ENCODE assay signal across 17 cellular contexts in genomic region chr20:44204832-44205215, GRCh38. TPM values are rescaled to one million over a fixed set of nuclear protein-coding genes. Genes with fewer than 3 reads are reported as not detected.
A peak's percentile ranks its signal among the peaks of the same experiment; 100 is the strongest.
DNase-seq lines count a peak whose midpoint lies in the region; ATAC-seq, FAIRE-seq and TF ChIP-seq lines count a peak whose summit lies in the region.
"Had no signal": no experiment of that assay in that cellular context is flagged by ENCODE, and none has a peak within 500 bp of the region (broad histone marks: within the 10 kb centered on the region; RNA-seq: fewer than 3 reads in every experiment).

No MANE protein-coding gene starts in this region.

- H3K27me3 ChIP-seq in adipocyte (replicated peaks; ENCODE audit: control insufficient read depth, insufficient read depth, low read length) (no peaks in the 10 kb centered on the region), keratinocyte (ENCODE audit: control insufficient read depth, extremely low read depth, insufficient read depth, low read length) (no peaks in the 10 kb centered on the region), subcutaneous abdominal adipose tissue (ENCODE audit: control insufficient read depth in 5 of 5, insufficient read depth in 4 of 5, low read length in 5 of 5) (no peaks in the 10 kb centered on the region)

- no peak overlapping the region for H2AFZ ChIP-seq in keratinocyte (ENCODE audit: control insufficient read depth, low read length)

- H3K36me3 ChIP-seq in adipocyte (ENCODE audit: control insufficient read depth, insufficient read depth, low read length, severe bottlenecking) (peaks cover 52% of the 10 kb centered on the region), keratinocyte (ENCODE audit: control insufficient read depth in 2 of 2, extremely low read depth in 1 of 2, insufficient read depth in 2 of 2, low read length in 2 of 2) (peaks cover 10 to 30% of the 10 kb centered on the region in 2 experiments), subcutaneous abdominal adipose tissue (ENCODE audit: control insufficient read depth in 5 of 5, insufficient read depth in 5 of 5, low read length in 5 of 5) (peaks cover 21 to 43% (median 30%) of the 10 kb centered on the region in 5 donors)

- ATAC-seq in HG02588 (IDR thresholded peaks at IDR 0.05; ENCODE audit: unreplicated experiment): no peak
- ATAC-seq in effector memory CD8-positive, alpha-beta T cell (replicated peaks): no peak
- ATAC-seq: naive thymus-derived CD4-positive, alpha-beta T cell had no signal

- H3K4me2 ChIP-seq in keratinocyte (ENCODE audit: control insufficient read depth, extremely low read depth, insufficient read depth, low read depth, low read length): peak overlapping the region; percentile 89

- FAIRE-seq in HTR-8/SVneo (lab: Jason Lieb, UNC): peak; percentile 16
- FAIRE-seq in keratinocyte (lab: Jason Lieb, UNC): no peak

- peak overlapping the region; percentile 72 for H3K9ac ChIP-seq in adipocyte (ENCODE audit: low read length)
- peak overlapping the region; percentile 38 for H3K9ac ChIP-seq in keratinocyte (ENCODE audit: control insufficient read depth, extremely low read depth, insufficient read depth, low read length)
- peak overlapping the region in 1 of 5 donors; percentile 53 for H3K9ac ChIP-seq in subcutaneous abdominal adipose tissue (ENCODE audit: low read length in 5 of 5)

- H3K36me3 Mint-ChIP-seq in effector memory CD8-positive, alpha-beta T cell (ENCODE audit: insufficient read depth): peaks cover 62% of the 10 kb centered on the region

- H3K4me3 Mint-ChIP-seq in effector memory CD8-positive, alpha-beta T cell: no peak overlapping the region
- H3K4me3 Mint-ChIP-seq: activated CD4-positive, alpha-beta T cell treated with anti-CD3 and anti-CD28 coated beads for 36 hours; CD4-positive, alpha-beta T cell; naive thymus-derived CD4-positive, alpha-beta T cell had no signal

- H3K4me3 ChIP-seq in adipocyte (ENCODE audit: low read length): peak overlapping the region; percentile 67
- peak overlapping the region in 2 of 3 experiments; percentile 29 for H3K4me3 ChIP-seq in keratinocyte (ENCODE audit: control insufficient read depth in 2 of 3, extremely low read depth in 1 of 3, insufficient read depth in 2 of 3, low read depth in 1 of 3, low read length in 3 of 3)
- H3K4me3 ChIP-seq in subcutaneous abdominal adipose tissue (ENCODE audit: low read depth in 1 of 5, low read length in 5 of 5): no peak overlapping the region

- H3K27ac ChIP-seq in keratinocyte (ENCODE audit: control insufficient read depth, insufficient read depth, low read length) (peak overlapping the region; percentile 91), subcutaneous abdominal adipose tissue (ENCODE audit: low read depth, low read length) (peak overlapping the region; percentile 61)
- H3K27ac ChIP-seq: HL-60 had no signal

- no peak for DNase-seq in HTR-8/SVneo (ENCODE audit: insufficient read length, low spot score)
- DNase-seq in adipocyte (ENCODE audit: low read depth): no peak
- DNase-seq in keratinocyte (ENCODE audit: low read depth, low spot score): no peak
- DNase-seq in hypothalamus (lab: John Stamatoyannopoulos, UW): no peak
- no peak for DNase-seq in effector memory CD8-positive, alpha-beta T cell
- DNase-seq: activated CD4-positive, alpha-beta T cell treated with anti-CD3 and anti-CD28 coated beads for 36 hours; activated CD8-positive, alpha-beta memory T cell treated with anti-CD3 and anti-CD28 coated beads, Interleukin-2, amount 50 U/mL, for 48 hours; CD4-positive, alpha-beta T cell; central memory CD4-positive, alpha-beta T cell; left colon; naive thymus-derived CD4-positive, alpha-beta T cell; stimulated activated CD4-positive, alpha-beta T cell treated with anti-CD3 and anti-CD28 coated beads, Interleukin-15, amount 100 ng/mL, for 24 hours; T-helper 9 cell had no signal

- no peak for TF ChIP-seq CTCF in keratinocyte (optimal IDR thresholded peaks at IDR 0.05 in 1 of 3, IDR thresholded peaks at IDR 0.05 in 1 of 3, conservative IDR thresholded peaks at IDR 0.05 in 1 of 3; ENCODE audit: extremely low read depth in 1 of 3, insufficient read depth in 2 of 3, low read length in 3 of 3)

- peaks cover 29 to 35% of the 10 kb centered on the region in 2 donors for H3K4me1 Mint-ChIP-seq in effector memory CD8-positive, alpha-beta T cell (ENCODE audit: low read depth in 2 of 2)

- peaks cover 71% of the 10 kb centered on the region for H3K79me2 ChIP-seq in keratinocyte (ENCODE audit: control insufficient read depth, insufficient read depth, low read length)

- H3K4me1 ChIP-seq in adipocyte (ENCODE audit: control insufficient read depth, insufficient read depth, low read length): peaks cover 72% of the 10 kb centered on the region
- peaks cover 40% of the 10 kb centered on the region for H3K4me1 ChIP-seq in keratinocyte (ENCODE audit: control insufficient read depth, extremely low read depth, insufficient read depth, low read length)
- H3K4me1 ChIP-seq in subcutaneous abdominal adipose tissue (ENCODE audit: control insufficient read depth in 5 of 5, insufficient read depth in 5 of 5, low read length in 5 of 5): peaks cover 0 to 56% (median 37%) of the 10 kb centered on the region in 5 donors

- H3K9me1 ChIP-seq in keratinocyte (ENCODE audit: control insufficient read depth, extremely low read depth, insufficient read depth, low read length): no peaks in the 10 kb centered on the region

- no peaks in the 10 kb centered on the region for H3K27me3 Mint-ChIP-seq in effector memory CD8-positive, alpha-beta T cell
- H3K27me3 Mint-ChIP-seq: activated CD4-positive, alpha-beta T cell treated with anti-CD3 and anti-CD28 coated beads for 36 hours; activated naive CD4-positive, alpha-beta T cell treated with anti-CD3 and anti-CD28 coated beads, Interleukin-2, amount 50 U/mL, for 24 hours; CD4-positive, alpha-beta T cell; naive thymus-derived CD4-positive, alpha-beta T cell had no signal

- dilution Hi-C loops in keratinocyte (cut with MboI; ENCODE audit: extremely low pct_ligation_motif_present, low sequenced_read_pairs): no loop called here

- H3K9me3 Mint-ChIP-seq in effector memory CD8-positive, alpha-beta T cell: no peaks in the 10 kb centered on the region
- H3K9me3 Mint-ChIP-seq: activated naive CD4-positive, alpha-beta T cell treated with anti-CD3 and anti-CD28 coated beads, Interleukin-2, amount 50 U/mL, for 24 hours; CD4-positive, alpha-beta T cell had no signal

- H4K20me1 ChIP-seq in keratinocyte (ENCODE audit: control insufficient read depth, extremely low read depth, insufficient read depth, low read length): peaks cover under 1% of the 10 kb centered on the region

- H3K27ac Mint-ChIP-seq in effector memory CD8-positive, alpha-beta T cell: no peak overlapping the region

- H3K9me3 ChIP-seq in adipocyte (ENCODE audit: control insufficient read depth, low read length) (no peaks in the 10 kb centered on the region), keratinocyte (ENCODE audit: control insufficient read depth, low read depth, low read length) (no peaks in the 10 kb centered on the region), subcutaneous abdominal adipose tissue (ENCODE audit: control insufficient read depth in 5 of 5, low read length in 5 of 5) (no peaks in the 10 kb centered on the region)

RNA-seq across cellular contexts. Expression of gene OSER1, which starts 5.7 kb away (rescaled TPM):
- 33.5 to 41.5 TPM (median 34.9 TPM) in 3 replicates for polyA plus RNA-seq in keratinocyte
- 33.0 TPM for polyA plus RNA-seq in keratinocyte (2011; ENCODE audit: low read depth)
- polyA plus RNA-seq in keratinocyte (2011; cell fraction: cytosol; rRNA removed): 20.7 and 35.6 TPM in 2 replicates
- polyA plus RNA-seq in keratinocyte (2011; cell fraction: nucleus; rRNA removed): 60.0 and 60.2 TPM in 2 replicates
- polyA plus RNA-seq in keratinocyte (2012; ENCODE audit: low replicate concordance): 21.4 and 76.0 TPM in 2 replicates
- 17.3 to 21.4 TPM (median 17.9 TPM) in 3 replicates for polyA minus RNA-seq in keratinocyte
- polyA minus RNA-seq in keratinocyte (2011; cell fraction: cytosol; rRNA and poly(A)+ RNA removed): 12.9 TPM
- 8.9 and 12.3 TPM in 2 replicates for polyA minus RNA-seq in keratinocyte (2011; cell fraction: nucleus; rRNA and poly(A)+ RNA removed)

RNA-seq across cellular contexts. Expression of gene JPH2, which starts 17.8 kb away (rescaled TPM):
- polyA plus RNA-seq in keratinocyte: 2.5 to 2.9 TPM (median 2.8 TPM) in 3 replicates
- 0.45 TPM for polyA plus RNA-seq in keratinocyte (2011; ENCODE audit: low read depth)
- polyA plus RNA-seq in keratinocyte (2011; cell fraction: cytosol; rRNA removed): 1.4 and 2.4 TPM in 2 replicates
- 3.6 and 6.7 TPM in 2 replicates for polyA plus RNA-seq in keratinocyte (2011; cell fraction: nucleus; rRNA removed)
- 2.0 and 4.1 TPM in 2 replicates for polyA plus RNA-seq in keratinocyte (2012; ENCODE audit: low replicate concordance)
- polyA minus RNA-seq in keratinocyte: 4.6 to 7.2 TPM (median 6.0 TPM) in 3 replicates
- 5.4 TPM for polyA minus RNA-seq in keratinocyte (2011; cell fraction: cytosol; rRNA and poly(A)+ RNA removed)
- 3.9 and 7.4 TPM in 2 replicates for polyA minus RNA-seq in keratinocyte (2011; cell fraction: nucleus; rRNA and poly(A)+ RNA removed)
- polyA plus RNA-seq: naive thymus-derived CD4-positive, alpha-beta T cell had no signal

RNA-seq across cellular contexts. Expression of gene GDAP1L1, which starts 42.3 kb away (rescaled TPM):
- polyA plus RNA-seq in keratinocyte: not detected in 3 replicates
- polyA plus RNA-seq in keratinocyte (2011; ENCODE audit: low read depth): not detected
- not detected in 2 replicates for polyA plus RNA-seq in keratinocyte (2011; cell fraction: cytosol; rRNA removed)
- not detected in 2 replicates for polyA plus RNA-seq in keratinocyte (2011; cell fraction: nucleus; rRNA removed)
- 0.07 TPM in 1 of 2 replicates, not detected in the other for polyA plus RNA-seq in keratinocyte (2012; ENCODE audit: low replicate concordance)
- not detected in 3 replicates for polyA minus RNA-seq in keratinocyte
- not detected for polyA minus RNA-seq in keratinocyte (2011; cell fraction: cytosol; rRNA and poly(A)+ RNA removed)
- not detected in 2 replicates for polyA minus RNA-seq in keratinocyte (2011; cell fraction: nucleus; rRNA and poly(A)+ RNA removed)
- polyA plus RNA-seq: naive thymus-derived CD4-positive, alpha-beta T cell had no signal

Comparison
In these comparisons a context has a peak if more than half of its experiments do, and no peak if none do; other contexts are left out.
1. H3K4me3 ChIP-seq: peak in adipocyte (single experiment) and keratinocyte (2 of 3); none in subcutaneous abdominal adipose tissue (0 of 5).